Comparison of ENCODE assay signal across 19 cellular contexts in the genomic region with DNA sequence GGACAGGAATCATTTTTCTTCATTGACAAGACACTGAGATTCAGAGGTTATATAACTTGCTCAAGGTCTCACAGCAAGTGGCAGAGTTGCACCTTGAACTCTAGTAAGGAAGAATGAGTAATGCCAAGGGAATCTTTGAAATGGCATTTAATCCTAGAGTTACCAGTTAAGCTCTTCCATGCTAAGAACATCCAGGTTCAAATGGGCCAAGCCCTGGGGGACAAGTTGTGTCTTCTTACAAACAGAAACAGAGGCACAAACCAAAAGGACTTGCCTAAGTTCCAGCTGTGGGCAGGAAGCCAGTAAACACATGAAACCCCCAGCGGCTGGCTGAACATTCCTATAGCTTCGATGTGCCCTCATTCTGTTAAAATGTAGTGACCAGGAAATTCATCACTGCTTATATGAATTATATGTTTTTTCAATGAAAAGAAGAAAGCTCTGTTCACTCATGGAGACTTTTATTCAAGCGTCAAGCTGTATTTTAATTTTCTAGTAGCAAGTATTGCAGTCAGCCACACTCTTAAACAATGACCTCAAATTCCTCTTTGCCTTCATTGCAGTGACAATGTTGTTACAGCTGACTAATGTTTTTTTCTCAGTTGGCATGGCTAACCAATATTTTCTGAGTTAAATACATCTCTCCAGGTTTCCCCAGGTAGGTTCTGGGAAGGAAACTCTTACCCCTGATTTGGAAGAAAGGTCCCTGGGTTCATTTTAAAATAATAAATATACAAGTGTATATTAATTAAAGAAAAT.
DNase-seq lines count a peak whose midpoint lies in the region; ATAC-seq, FAIRE-seq and TF ChIP-seq lines count a peak whose summit lies in the region.
"Had no signal": no experiment of that assay in that cellular context is flagged by ENCODE, and none has a peak within 500 bp of the region (broad histone marks: within the 10 kb centered on the region; RNA-seq: fewer than 3 reads in every experiment).

No MANE protein-coding gene starts in this region.

- no peaks in the 10 kb centered on the region for H3K9me2 ChIP-seq in HCT116 (ENCODE audit: insufficient read depth)

- CTCF ChIA-PET in HCT116 (lab: Charles Lee), result no interaction called here
- CTCF ChIA-PET in HEK293T (lab: Yijun Ruan, JAX), result interaction anchor here (0.7 kb wide), 1 partner anchor 28 kb away, joined by 4 read pairs; no protein-coding TSS in a partner anchor

- H3K4me3 Mint-ChIP-seq in astrocyte (ENCODE audit: unreplicated experiment), result no peak overlapping the region
- H3K4me3 Mint-ChIP-seq: activated B cell treated with CpG ODN at 0.5 μM for 24 hours; activated naive CD8-positive, alpha-beta T cell had no signal

- RAD21 ChIA-PET in HCT116 (lab: Charles Lee; ENCODE audit: low non-redundant PET in 1 of 2, low total read pairs in 2 of 2, uncharacterized antibody in 2 of 2, unreplicated experiment in 2 of 2), result no interaction called here

- no peak overlapping the region for H3K9ac ChIP-seq in HCT116 (ENCODE audit: low read length)
- no peak overlapping the region for H3K9ac ChIP-seq in astrocyte (ENCODE audit: low read length)

- no peaks in the 10 kb centered on the region for H3K27me3 Mint-ChIP-seq in astrocyte (ENCODE audit: low read depth, unreplicated experiment)
- H3K27me3 Mint-ChIP-seq: activated naive CD8-positive, alpha-beta T cell had no signal

- H3K27ac Mint-ChIP-seq in astrocyte (ENCODE audit: unreplicated experiment), result peak overlapping the region; percentile 79
- H3K27ac Mint-ChIP-seq: activated B cell treated with CpG ODN at 0.5 μM for 24 hours; activated naive CD8-positive, alpha-beta T cell had no signal

- no peak for TF ChIP-seq RAD21 in HCT116 (IDR thresholded peaks at IDR 0.05; ENCODE audit: low read depth)

- H3K79me2 ChIP-seq in HCT116 (ENCODE audit: insufficient read depth, low read length), result no peaks in the 10 kb centered on the region
- H3K79me2 ChIP-seq in astrocyte (ENCODE audit: insufficient read depth, low read length), result no peaks in the 10 kb centered on the region

- H4K20me1 ChIP-seq in HCT116 (ENCODE audit: insufficient read depth) (no peaks in the 10 kb centered on the region), astrocyte (ENCODE audit: insufficient read depth, low read length) (no peaks in the 10 kb centered on the region)

- BruUV-seq in HCT116 (replicated peaks; lab: Mats Ljungman, UMichigan), result no TSS peak

- POLR2A ChIA-PET in HCT116 (lab: Charles Lee) (no interaction called here), HEK293T (lab: Yijun Ruan, JAX) (no interaction called here)

- H3K9me3 ChIP-seq in HCT116 (ENCODE audit: control insufficient read depth in 1 of 2, insufficient read depth in 1 of 2, low read depth in 1 of 2, low read length in 2 of 2), result no peaks in the 10 kb centered on the region
- H3K9me3 ChIP-seq in astrocyte (ENCODE audit: insufficient read depth, low read depth, low read length), result peaks cover 2% of the 10 kb centered on the region
- no peaks in the 10 kb centered on the region for H3K9me3 ChIP-seq in small intestine (ENCODE audit: control insufficient read depth, low read depth)

- ATAC-seq in HCT116 (peak; percentile 28; the same call in 1 of the 2 replicates), GM21529 (IDR thresholded peaks at IDR 0.05; ENCODE audit: unreplicated experiment) (no peak)

- H3K9me3 Mint-ChIP-seq in astrocyte (ENCODE audit: unreplicated experiment), result peaks cover 4% of the 10 kb centered on the region
- H3K9me3 Mint-ChIP-seq: activated B cell treated with CpG ODN at 0.5 μM for 24 hours had no signal

- no peak for TF ChIP-seq CTCF in HCT116 (IDR thresholded peaks at IDR 0.05 in 2 of 3, conservative IDR thresholded peaks at IDR 0.05 in 1 of 3; ENCODE audit: borderline replicate concordance in 1 of 3, insufficient read depth in 1 of 3, low read depth in 2 of 3, low read length in 2 of 3)
- no peak for TF ChIP-seq CTCF in astrocyte (IDR thresholded peaks at IDR 0.05; ENCODE audit: insufficient read depth, low read depth, low read length)

- no peaks in the 10 kb centered on the region for H3K36me3 Mint-ChIP-seq in astrocyte (ENCODE audit: low read depth, unreplicated experiment)
- H3K36me3 Mint-ChIP-seq: activated naive CD8-positive, alpha-beta T cell had no signal

- WGBS in small intestine, 3 donors, result 70 to 84% (median 83%) methylated on average over 3 of the region's 3 CpGs

- H3K4me3 ChIP-seq in HCT116 (replicated peaks in 1 of 2; ENCODE audit: low read depth in 1 of 2, low read length in 2 of 2) (no peak overlapping the region), astrocyte (ENCODE audit: insufficient read depth, low read depth, low read length) (no peak overlapping the region), small intestine (ENCODE audit: low read depth in 1 of 2, low read length in 2 of 2) (no peak overlapping the region)

- H3K36me3 ChIP-seq in HCT116 (ENCODE audit: control insufficient read depth in 1 of 2, insufficient read depth in 2 of 2, low read length in 2 of 2) (no peaks in the 10 kb centered on the region), astrocyte (ENCODE audit: insufficient read depth, low read length) (no peaks in the 10 kb centered on the region), small intestine (ENCODE audit: control insufficient read depth in 2 of 2, insufficient read depth in 2 of 2, low read length in 2 of 2) (no peaks in the 10 kb centered on the region)

- no peaks in the 10 kb centered on the region for H3K27me3 ChIP-seq in HCT116 (ENCODE audit: insufficient read depth, low read length)
- H3K27me3 ChIP-seq in astrocyte (ENCODE audit: insufficient read depth, low read length), result no peaks in the 10 kb centered on the region
- H3K27me3 ChIP-seq in small intestine (ENCODE audit: control insufficient read depth in 2 of 2, insufficient read depth in 2 of 2, low read length in 2 of 2), result no peaks in the 10 kb centered on the region

- no peak for DNase-seq in HCT116 (ENCODE audit: low read depth, low spot score)
- DNase-seq in astrocyte (ENCODE audit: low read depth), result no peak
- peak; percentile 20 for DNase-seq in iris pigment epithelial cell (ENCODE audit: low read depth)
- DNase-seq in small intestine, result peak; percentile 81
- no peak for DNase-seq in HK-2 (ENCODE audit: unreplicated experiment)
- no peak for DNase-seq in CD1c-positive myeloid dendritic cell (ENCODE audit: extremely low spot score)
- no peak for DNase-seq in HEK293T (ENCODE audit: extremely low spot score)
- DNase-seq: activated B cell treated with CpG ODN at 0.5 μM for 24 hours; activated CD8-positive, alpha-beta memory T cell treated with anti-CD3 and anti-CD28 coated beads, Interleukin-2, amount 50 U/mL, for 48 hours; cerebellar nuclear complex; glutamatergic neuron; MV-4-11; NCI-H774; posterior cingulate gyrus; stimulated activated CD4-positive, alpha-beta T cell treated with anti-CD3 and anti-CD28 coated beads, Interleukin-15, amount 100 ng/mL, for 24 hours; T-helper 1 cell had no signal

- H3K4me2 ChIP-seq in HCT116 (ENCODE audit: low read length) (peak overlapping the region; percentile 39), astrocyte (ENCODE audit: low read length) (peak overlapping the region; percentile 58)

- H3K4me1 ChIP-seq in HCT116 (ENCODE audit: control insufficient read depth in 1 of 2, insufficient read depth in 2 of 2, low read length in 2 of 2) (peaks cover 7 to 13% of the 10 kb centered on the region in 2 experiments; a peak in 3 of 4 replicates), astrocyte (ENCODE audit: insufficient read depth, low read length) (peaks cover 13% of the 10 kb centered on the region), small intestine (ENCODE audit: control insufficient read depth in 2 of 2, insufficient read depth in 1 of 2, low read depth in 1 of 2, low read length in 1 of 2) (peaks cover 0 to 2% of the 10 kb centered on the region in 2 donors)

- intact Hi-C loops in HCT116 (cut with micrococcal nuclease), result no loop called here

- H3K4me1 Mint-ChIP-seq in astrocyte (ENCODE audit: low read depth, unreplicated experiment), result peaks cover 35% of the 10 kb centered on the region
- H3K4me1 Mint-ChIP-seq: activated B cell treated with CpG ODN at 0.5 μM for 24 hours had no signal

- no peak overlapping the region for H3K27ac ChIP-seq in HCT116 (ENCODE audit: low read depth, low read length)
- peak overlapping the region; percentile 44 for H3K27ac ChIP-seq in astrocyte (ENCODE audit: low read depth, low read length)
- no peak overlapping the region for H3K27ac ChIP-seq in small intestine (ENCODE audit: low read depth in 1 of 2, low read length in 1 of 2)

- no peak for TF ChIP-seq POLR2A in HCT116 (IDR thresholded peaks at IDR 0.05; ENCODE audit: borderline replicate concordance, extremely low read depth, insufficient read depth, insufficient read length)

- FAIRE-seq in astrocyte (lab: Jason Lieb, UNC) (no peak), small intestine (lab: Jason Lieb, UNC) (no peak)
- FAIRE-seq: GM18507 had no signal

- H2AFZ ChIP-seq in HCT116 (ENCODE audit: low read depth, low read length, poor library complexity, severe bottlenecking) (no peak overlapping the region), astrocyte (ENCODE audit: low read depth, low read length) (no peak overlapping the region)

TF ChIP-seq in HCT116, 20 proteins besides CTCF, POLR2A, EP300 and RAD21 (continues in another document):
- TF ChIP-seq, protein P1, sequence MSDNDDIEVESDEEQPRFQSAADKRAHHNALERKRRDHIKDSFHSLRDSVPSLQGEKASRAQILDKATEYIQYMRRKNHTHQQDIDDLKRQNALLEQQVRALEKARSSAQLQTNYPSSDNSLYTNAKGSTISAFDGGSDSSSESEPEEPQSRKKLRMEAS (IDR thresholded peaks at IDR 0.05), result no peak
- TF ChIP-seq FOSL1 (IDR thresholded peaks at IDR 0.05; ENCODE audit: low read depth), result peak; percentile 43; the same call in 1 of the 2 replicates
- no peak for TF ChIP-seq ELF1 (IDR thresholded peaks at IDR 0.05; ENCODE audit: borderline replicate concordance, low read depth)
- no peak for TF ChIP-seq ZFX (IDR thresholded peaks at IDR 0.05)
- TF ChIP-seq CBX3 (IDR thresholded peaks at IDR 0.05; ENCODE audit: low read depth), result 0 out of 2 replicates have a peak, but pooled peaks have one; percentile 29

TF ChIP-seq in HEK293T, 16 proteins besides CTCF, POLR2A, EP300 and RAD21:
- no peak for TF ChIP-seq NFRKB (IDR thresholded peaks at IDR 0.05)
- TF ChIP-seq LEF1 (IDR thresholded peaks at IDR 0.05; ENCODE audit: borderline replicate concordance), result no peak
- no peak for TF ChIP-seq FOXA1 (IDR thresholded peaks at IDR 0.05)
- TF ChIP-seq TARDBP (IDR thresholded peaks at IDR 0.05), result no peak
- no peak for TF ChIP-seq CTBP1 (IDR thresholded peaks at IDR 0.05; ENCODE audit: borderline replicate concordance)
- TF ChIP-seq ARNT (IDR thresholded peaks at IDR 0.05), result no peak
- TF ChIP-seq SUZ12 (IDR thresholded peaks at IDR 0.05), result no peak
- TF ChIP-seq FOXK2 (IDR thresholded peaks at IDR 0.05), result no peak
- TF ChIP-seq HDGF (IDR thresholded peaks at IDR 0.05; ENCODE audit: borderline replicate concordance), result no peak
- TF ChIP-seq L3MBTL2 (conservative IDR thresholded peaks at IDR 0.05), result no peak
- TF ChIP-seq BHLHE40 (IDR thresholded peaks at IDR 0.05; ENCODE audit: borderline replicate concordance), result no peak

Comparison
In these comparisons a context has a peak if more than half of its experiments do, and no peak if none do; other contexts are left out.
1. DNase-seq: peak in iris pigment epithelial cell (single experiment) and small intestine (single experiment); none in HCT116 (single experiment), astrocyte (single experiment), HK-2 (single experiment), CD1c-positive myeloid dendritic cell (single experiment) and HEK293T (single experiment).